Comparison of ENCODE assay signal across 7 cellular contexts in the genomic region with DNA sequence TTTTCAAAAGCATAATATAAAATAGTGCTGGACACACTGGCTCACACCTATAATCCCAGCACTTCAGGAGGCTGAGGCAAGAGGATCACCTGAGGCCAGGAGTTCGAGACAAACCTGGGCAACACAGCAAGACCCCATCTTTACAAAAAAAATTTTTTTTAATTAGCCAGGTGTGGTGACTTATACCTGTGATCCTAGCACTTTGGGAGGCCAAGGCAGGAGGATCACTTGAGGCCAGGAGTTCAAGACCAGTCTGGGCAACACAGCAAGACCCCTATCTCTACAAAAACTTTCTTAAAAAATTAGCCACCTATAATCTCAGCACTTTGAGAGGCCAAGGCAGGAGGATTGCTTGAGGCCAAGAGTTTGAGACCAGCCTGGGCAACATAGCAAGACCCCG. TPM values are rescaled to one million over a fixed set of nuclear protein-coding genes. Genes with fewer than 3 reads are reported as not detected.
"Had no signal": no experiment of that assay in that cellular context is flagged by ENCODE, and none has a peak within 500 bp of the region (broad histone marks: within the 10 kb centered on the region; RNA-seq: fewer than 3 reads in every experiment).

No MANE protein-coding gene starts in this region.

RNA-seq across cellular contexts. Expression of a gene that starts 27.3 kb away (rescaled TPM):
- total RNA-seq: activated naive CD4-positive, alpha-beta T cell treated with anti-CD3 and anti-CD28 coated beads, Interleukin-2, amount 50 U/mL, for 72 hours; activated naive CD8-positive, alpha-beta T cell treated with anti-CD3 and anti-CD28 coated beads for 36 hours; activated naive CD8-positive, alpha-beta T cell treated with anti-CD3 and anti-CD28 coated beads, Interleukin-2, amount 10 ng/mL, durations not matched to agents 7 days and 5 days; activated T-cell treated with anti-CD3 and anti-CD28 coated beads, Interleukin-2, amount 50 U/mL, for 4 hours; activated T-helper 17 cell treated with anti-CD3 and anti-CD28 coated beads, Interleukin-2, amount 50 U/mL, for 72 hours; activated T-helper 2 cell treated with anti-CD3 and anti-CD28 coated beads, Interferon-gamma antibody, Interleukin-2, Interleukin-4, amounts not matched to agents 10 μg/mL and 5 μg/mL and 100 μg/mL, durations not matched to agents 14 hours and 24 hours and 36 hours; bronchial epithelial cell had no signal
